In the genomic region with DNA sequence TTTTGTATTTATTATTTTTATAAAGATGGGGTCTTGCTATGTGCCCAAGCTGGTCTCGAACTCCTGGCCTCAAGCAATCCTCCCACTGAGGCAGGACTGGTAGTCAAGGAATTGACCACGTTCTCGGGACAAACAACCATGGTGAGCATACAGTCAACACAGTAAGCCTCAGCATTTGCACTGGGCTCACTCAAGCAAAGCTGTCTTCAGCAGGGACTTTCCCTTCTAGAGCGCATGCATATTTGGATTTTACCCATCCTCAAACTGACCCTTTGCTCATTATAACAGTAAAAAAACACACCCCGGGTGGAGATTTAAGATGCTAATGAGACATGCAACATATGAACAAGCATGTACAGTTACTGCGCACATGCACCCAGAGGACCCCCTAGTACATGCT, we compare ENCODE assay signal across 19 cellular contexts. TPM values are rescaled to one million over a fixed set of nuclear protein-coding genes. Genes with fewer than 3 reads are reported as not detected.
A peak's percentile ranks its signal among the peaks of the same experiment; 100 is the strongest.
DNase-seq lines count a peak whose midpoint lies in the region; ATAC-seq, FAIRE-seq and TF ChIP-seq lines count a peak whose summit lies in the region.
"Had no signal": no experiment of that assay in that cellular context is flagged by ENCODE, and none has a peak within 500 bp of the region (broad histone marks: within the 10 kb centered on the region; RNA-seq: fewer than 3 reads in every experiment).

No MANE protein-coding gene starts in this region.

- ATAC-seq in GM19372 (IDR thresholded peaks at IDR 0.05; ENCODE audit: low read depth, unreplicated experiment), result peak; percentile 80
- peak; percentile 90 for ATAC-seq in HG02759 (IDR thresholded peaks at IDR 0.05; ENCODE audit: unreplicated experiment)
- ATAC-seq in HG03469 (IDR thresholded peaks at IDR 0.05; ENCODE audit: unreplicated experiment), result peak; percentile 96
- ATAC-seq in lower lobe of right lung, result no peak
- ATAC-seq: A549; activated naive CD4-positive, alpha-beta T cell treated with anti-CD3 and anti-CD28 coated beads, Interleukin-2, amount 50 U/mL, for 72 hours had no signal

- no peak overlapping the region for H3K4me3 ChIP-seq in dorsolateral prefrontal cortex
- no peak overlapping the region for H3K4me3 ChIP-seq in lower lobe of right lung
- H3K4me3 ChIP-seq: A549, PC-9, prostate gland, thyroid gland had no signal

- H3K36me3 ChIP-seq in lower lobe of right lung, result no peaks in the 10 kb centered on the region
- H3K36me3 ChIP-seq: prostate gland, thyroid gland had no signal

- H3K27me3 ChIP-seq in dorsolateral prefrontal cortex (no peaks in the 10 kb centered on the region), lower lobe of right lung (ENCODE audit: low read depth) (no peaks in the 10 kb centered on the region)
- H3K27me3 ChIP-seq: thyroid gland had no signal

- no peaks in the 10 kb centered on the region for H3K9me3 ChIP-seq in lower lobe of right lung
- H3K9me3 ChIP-seq: A549, prostate gland, thyroid gland had no signal

- intact Hi-C loops in dorsolateral prefrontal cortex (cut with DNase I) (no loop called here), lower lobe of right lung (cut with DNase I) (no loop called here)

- TF ChIP-seq POLR2A in GM12892 (IDR thresholded peaks at IDR 0.05; ENCODE audit: low read depth, low read length), result no peak

- H3K4me1 ChIP-seq in lower lobe of right lung, result no peaks in the 10 kb centered on the region
- H3K4me1 ChIP-seq: A549, prostate gland, thyroid gland had no signal

- in situ Hi-C loops in KBM-7 (cut with MboI; ENCODE audit: low pct_unique_long_range_greater_than_20kb, low sequenced_read_pairs), result loop anchor here (25.0 kb wide), 1 partner anchor 514 kb away; no protein-coding TSS in a partner anchor

- DNase-seq in GM12892 (ENCODE audit: insufficient read length) (peak; percentile 20), dorsolateral prefrontal cortex (no peak), lower lobe of right lung (no peak), KBM-7 (no peak)
- DNase-seq in activated CD4-positive, alpha-beta T cell treated with anti-CD3 and anti-CD28 coated beads for 1 hour, result no peak
- DNase-seq: activated CD8-positive, alpha-beta memory T cell treated with anti-CD3 and anti-CD28 coated beads, Interleukin-2, amount 50 U/mL, for 48 hours; endodermal cell; NCI-H1048; NCI-H345; PC-9; thyroid gland had no signal

- peak; percentile 89 for FAIRE-seq in GM12892 (lab: Jason Lieb, UNC)
- FAIRE-seq: A549, frontal cortex, islet of Langerhans had no signal

- TF ChIP-seq CTCF in dorsolateral prefrontal cortex (IDR thresholded peaks at IDR 0.05 in 54 of 56, conservative IDR thresholded peaks at IDR 0.05 in 2 of 56; ENCODE audit: low read depth in 1 of 56, partially characterized antibody in 56 of 56), result no peak
- TF ChIP-seq CTCF in lower lobe of right lung (IDR thresholded peaks at IDR 0.05), result no peak

- no peak overlapping the region for H3K27ac ChIP-seq in dorsolateral prefrontal cortex
- H3K27ac ChIP-seq in lower lobe of right lung, result no peak overlapping the region
- H3K27ac ChIP-seq: A549, PC-9, prostate gland, thyroid gland had no signal

RNA-seq across cellular contexts. Expression of a gene that starts 41.4 kb away (rescaled TPM):
- polyA plus RNA-seq in GM12892 (2012; ENCODE audit: missing spikeins), result 19.1 TPM
- total RNA-seq in dorsolateral prefrontal cortex (10 to 100 TPM; 15.8 to 52.3 (median 34.5) TPM), lower lobe of right lung (20.8 TPM)

RNA-seq across cellular contexts. Expression of a gene that starts 41.6 kb away (rescaled TPM):
- 25.3 TPM for polyA plus RNA-seq in GM12892 (2012; ENCODE audit: missing spikeins)
- total RNA-seq in dorsolateral prefrontal cortex (100 to 1,000 TPM in 18 of 120 experiments, 10 to 100 TPM in 102; 59.1 to 123 (median 84.0) TPM), lower lobe of right lung (51.7 TPM)

Comparison
In these comparisons a context has a peak if more than half of its experiments do, and no peak if none do; other contexts are left out.
1. ATAC-seq: peak in GM19372 (single experiment), HG02759 (single experiment) and HG03469 (single experiment); none in lower lobe of right lung (0 of 2).